8 cellular contexts compared by ENCODE assay signal in genomic region chr9:130042406-130042930, GRCh38.
A peak's percentile ranks its signal among the peaks of the same experiment; 100 is the strongest.
DNase-seq lines count a peak whose midpoint lies in the region; ATAC-seq and TF ChIP-seq lines count a peak whose summit lies in the region.

No MANE protein-coding gene starts in this region.

- H3K4me2 ChIP-seq in MM.1S (ENCODE audit: low read depth, low read length), result peak overlapping the region; percentile 62

- H3K36me3 ChIP-seq in MM.1S (replicated peaks; ENCODE audit: insufficient read depth, low read length) (no peaks in the 10 kb centered on the region), iPS-15b (ENCODE audit: control insufficient read depth, insufficient read depth, low read length) (no peaks in the 10 kb centered on the region)

- in situ Hi-C loops in astrocyte of the cerebellum (cut with HindIII; ENCODE audit: low sequenced_read_pairs), result no loop called here

- no peaks in the 10 kb centered on the region for H3K9me2 ChIP-seq in MM.1S (replicated peaks; ENCODE audit: insufficient read depth, low read length)

- H3F3A ChIP-seq in MM.1S (ENCODE audit: insufficient read depth, low read length), result peaks cover 8% of the 10 kb centered on the region

- peak overlapping the region; percentile 69 for H3K9ac ChIP-seq in MM.1S (ENCODE audit: low read length)
- peak overlapping the region; percentile 51 for H3K9ac ChIP-seq in iPS-15b (ENCODE audit: low read depth, low read length)

- H3K4me3 ChIP-seq in MM.1S (ENCODE audit: low read length), result peak overlapping the region; percentile 63
- peak overlapping the region; percentile 91 for H3K4me3 ChIP-seq in astrocyte of the cerebellum (ENCODE audit: low read depth, low read length)
- H3K4me3 ChIP-seq in iPS-15b (ENCODE audit: low read depth, low read length), result peak overlapping the region; percentile 95
- H3K4me3 ChIP-seq in skin epidermis, result peak overlapping the region; percentile 84 to 100 (median 93)

- no peak for TF ChIP-seq CTCF in MM.1S (IDR thresholded peaks at IDR 0.05; ENCODE audit: low read length)
- TF ChIP-seq CTCF in astrocyte of the cerebellum (IDR thresholded peaks at IDR 0.05; ENCODE audit: low read depth, low read length, missing control alignments), result no peak

- H3K4me1 ChIP-seq in MM.1S (ENCODE audit: low read length) (peaks cover 25% of the 10 kb centered on the region), iPS-15b (ENCODE audit: control insufficient read depth, insufficient read depth, low read length) (peaks cover 7% of the 10 kb centered on the region)

- peaks cover 34% of the 10 kb centered on the region for H3K79me2 ChIP-seq in MM.1S (ENCODE audit: low read length)

- H2AFZ ChIP-seq in MM.1S (ENCODE audit: low read length), result no peak overlapping the region

- no peak overlapping the region for H3K27ac ChIP-seq in MM.1S (ENCODE audit: low read length)
- H3K27ac ChIP-seq in skin epidermis, result peak overlapping the region; percentile 73 to 100 (median 95)

- H3K27me3 ChIP-seq in MM.1S (replicated peaks; ENCODE audit: insufficient read depth, low read length) (peaks cover 11% of the 10 kb centered on the region; the same call in 1 of the 2 replicates), iPS-15b (ENCODE audit: control insufficient read depth, insufficient read depth, low read length) (peaks cover 29% of the 10 kb centered on the region)

- no peaks in the 10 kb centered on the region; the same call in 1 of the 2 replicates for H4K20me1 ChIP-seq in MM.1S (ENCODE audit: insufficient read depth, low read length)

- H3K9me3 ChIP-seq in MM.1S (replicated peaks; ENCODE audit: insufficient read depth, low read length) (no peaks in the 10 kb centered on the region), iPS-15b (ENCODE audit: control insufficient read depth, insufficient read depth, low read length) (no peaks in the 10 kb centered on the region)

- DNase-seq in MM.1S (peak; percentile 18), astrocyte of the cerebellum (ENCODE audit: low read depth) (no peak), HPDE6-E6E7 (ENCODE audit: extremely low spot score) (no peak), UCSD-AML1 (lab: John Stamatoyannopoulos, UW; ENCODE audit: unreplicated experiment) (no peak), NCI-H1105 (lab: John Stamatoyannopoulos, UW) (no peak)

- peak; percentile 1 for ATAC-seq in GM18498 (IDR thresholded peaks at IDR 0.05; ENCODE audit: unreplicated experiment)
